Comparison of ENCODE assay signal across 8 cellular contexts in genomic region chr19:54674021-54674617, GRCh38. TPM values are rescaled to one million over a fixed set of nuclear protein-coding genes. Genes with fewer than 3 reads are reported as not detected.
DNase-seq lines count a peak whose midpoint lies in the region; ATAC-seq and TF ChIP-seq lines count a peak whose summit lies in the region.

No MANE protein-coding gene starts in this region.

- intact Hi-C loops in activated CD8-positive, alpha-beta T cell treated with anti-CD3 and anti-CD28 coated beads for 36 hours (cut with micrococcal nuclease): loop anchor here (5.0 kb wide), 1 partner anchor 197 kb away; no protein-coding TSS in a partner anchor
- intact Hi-C loops in mucosa of descending colon (cut with DNase I, micrococcal nuclease): no loop called here

- POLR2A ChIA-PET in activated CD8-positive, alpha-beta T cell treated with anti-CD3 and anti-CD28 coated beads for 36 hours (lab: Charles Lee): no interaction called here

- H3K27me3 Mint-ChIP-seq in activated CD8-positive, alpha-beta T cell treated with anti-CD3 and anti-CD28 coated beads for 36 hours: peaks cover 4% of the 10 kb centered on the region

- DNase-seq in NCI-H2171 treated with DMSO at 0.1 percent for 48 hours (lab: John Stamatoyannopoulos, UW) (peak; percentile 35), NCI-H2171 (lab: John Stamatoyannopoulos, UW) (no peak), NCI-H146 treated with DMSO at 0.1 percent for 48 hours (lab: John Stamatoyannopoulos, UW; ENCODE audit: unreplicated experiment) (peak; percentile 12), mucosa of descending colon (no peak), HK-2 (ENCODE audit: unreplicated experiment) (no peak)
- peak; percentile 22 for DNase-seq in activated CD8-positive, alpha-beta T cell treated with anti-CD3 and anti-CD28 coated beads for 36 hours
- DNase-seq in activated naive CD4-positive, alpha-beta T cell treated with Interleukin-2 at 50 U/mL for 16 hours: no peak

- H3K9me3 Mint-ChIP-seq in activated CD8-positive, alpha-beta T cell treated with anti-CD3 and anti-CD28 coated beads for 36 hours: no peaks in the 10 kb centered on the region

- peak; percentile 70 for TF ChIP-seq CTCF in activated CD8-positive, alpha-beta T cell treated with anti-CD3 and anti-CD28 coated beads for 36 hours (IDR thresholded peaks at IDR 0.05)
- TF ChIP-seq CTCF in mucosa of descending colon (IDR thresholded peaks at IDR 0.05): peak; percentile 30

- CTCF ChIA-PET in activated CD8-positive, alpha-beta T cell treated with anti-CD3 and anti-CD28 coated beads for 36 hours (lab: Charles Lee): interaction anchor here (1.0 to 6.0 kb wide), 12 partner anchors 9 to 207 kb away, joined by 3 to 66 read pairs (median 4); partner anchors contain the start of genes CDC42EP5 and LILRB4

- no peaks in the 10 kb centered on the region for H3K36me3 Mint-ChIP-seq in activated CD8-positive, alpha-beta T cell treated with anti-CD3 and anti-CD28 coated beads for 36 hours (ENCODE audit: low read depth)

- H3K4me3 Mint-ChIP-seq in activated CD8-positive, alpha-beta T cell treated with anti-CD3 and anti-CD28 coated beads for 36 hours: no peak overlapping the region

- H3K36me3 ChIP-seq in mucosa of descending colon (ENCODE audit: low read depth): no peaks in the 10 kb centered on the region

- no peak overlapping the region for H3K27ac Mint-ChIP-seq in activated CD8-positive, alpha-beta T cell treated with anti-CD3 and anti-CD28 coated beads for 36 hours

- H3K4me1 Mint-ChIP-seq in activated CD8-positive, alpha-beta T cell treated with anti-CD3 and anti-CD28 coated beads for 36 hours (ENCODE audit: low read depth): no peaks in the 10 kb centered on the region

- ATAC-seq in activated CD8-positive, alpha-beta T cell treated with anti-CD3 and anti-CD28 coated beads for 36 hours: no peak
- ATAC-seq in mucosa of descending colon (no peak), HG03469 (IDR thresholded peaks at IDR 0.05; ENCODE audit: unreplicated experiment) (no peak)

- H3K4me1 ChIP-seq in mucosa of descending colon (ENCODE audit: low read depth): no peaks in the 10 kb centered on the region

- no peaks in the 10 kb centered on the region for H3K9me3 ChIP-seq in mucosa of descending colon

- H3K4me3 ChIP-seq in mucosa of descending colon: no peak overlapping the region

RNA-seq across cellular contexts. Expression of gene LILRB4, which starts 11.3 kb away (rescaled TPM):
- not detected for total RNA-seq in activated CD8-positive, alpha-beta T cell treated with anti-CD3 and anti-CD28 coated beads for 36 hours
- total RNA-seq in mucosa of descending colon: 1 to 10 TPM; 3.0 to 8.7 (median 6.4) TPM

RNA-seq across cellular contexts. Expression of gene LILRB1, which starts 43.8 kb away (rescaled TPM):
- 1 to 10 TPM; 1.2 to 1.6 TPM for total RNA-seq in activated CD8-positive, alpha-beta T cell treated with anti-CD3 and anti-CD28 coated beads for 36 hours
- 10 to 100 TPM in 1 of 3 donors, 1 to 10 TPM in 2; 2.6 to 10.7 (median 4.9) TPM for total RNA-seq in mucosa of descending colon

RNA-seq across cellular contexts. Expression of gene KIR3DL3, which starts 50.1 kb away (rescaled TPM):
- not detected for total RNA-seq in activated CD8-positive, alpha-beta T cell treated with anti-CD3 and anti-CD28 coated beads for 36 hours
- not detected for total RNA-seq in mucosa of descending colon

Comparison
In these comparisons a context has a peak if more than half of its experiments do, and no peak if none do; other contexts are left out.
1. DNase-seq: peak in NCI-H2171 treated with DMSO at 0.1 percent for 48 hours (single experiment), NCI-H146 treated with DMSO at 0.1 percent for 48 hours (single experiment) and activated CD8-positive, alpha-beta T cell treated with anti-CD3 and anti-CD28 coated beads for 36 hours (single experiment); none in NCI-H2171 (single experiment), mucosa of descending colon (0 of 3), HK-2 (single experiment) and activated naive CD4-positive, alpha-beta T cell treated with Interleukin-2 at 50 U/mL for 16 hours (single experiment).